In genomic region chr1:201191723-201192477, GRCh38 we compare ENCODE assay signal across 11 cellular contexts. TPM values are rescaled to one million over a fixed set of nuclear protein-coding genes. Genes with fewer than 3 reads are reported as not detected.
DNase-seq lines count a peak whose midpoint lies in the region; ATAC-seq, FAIRE-seq and TF ChIP-seq lines count a peak whose summit lies in the region.
"Had no signal": no experiment of that assay in that cellular context is flagged by ENCODE, and none has a peak within 500 bp of the region (broad histone marks: within the 10 kb centered on the region; RNA-seq: fewer than 3 reads in every experiment).

No MANE protein-coding gene starts in this region.

- no peak overlapping the region for H3K27ac ChIP-seq in kidney (ENCODE audit: low read depth in 2 of 2, low read length in 2 of 2)
- H3K27ac ChIP-seq: KMS-11 had no signal

- no peak overlapping the region for H3K4me3 Mint-ChIP-seq in activated CD4-positive, alpha-beta T cell treated with anti-CD3 and anti-CD28 coated beads, Interleukin-2, amount 10 ng/mL, durations not matched to agents 24 days and 14 days
- no peak overlapping the region for H3K4me3 Mint-ChIP-seq in activated T-cell treated with anti-CD3 and anti-CD28 coated beads, Interleukin-2, amount 50 U/mL, for 24 hours
- H3K4me3 Mint-ChIP-seq in stimulated activated effector memory CD8-positive, alpha-beta T cell treated with anti-CD3 and anti-CD28 coated beads, Interleukin-12 subunit alpha, Interleukin-12 subunit beta, amount 100 ng/mL, for 72 hours = no peak overlapping the region
- H3K4me3 Mint-ChIP-seq: neural crest cell had no signal

- peak; percentile 99 for ATAC-seq in stimulated activated effector memory CD8-positive, alpha-beta T cell treated with anti-CD3 and anti-CD28 coated beads, Interleukin-12 subunit alpha, Interleukin-12 subunit beta, amount 100 ng/mL, for 72 hours
- no peak for ATAC-seq in GM21529 (IDR thresholded peaks at IDR 0.05; ENCODE audit: unreplicated experiment)

- no peak overlapping the region for H3K9ac ChIP-seq in kidney (ENCODE audit: low read length in 2 of 2)
- H3K9ac ChIP-seq: KMS-11 had no signal

- no peaks in the 10 kb centered on the region for H3K9me3 ChIP-seq in kidney (ENCODE audit: control insufficient read depth in 1 of 2, low read length in 2 of 2)

- DNase-seq in activated CD4-positive, alpha-beta T cell treated with anti-CD3 and anti-CD28 coated beads, Interleukin-2, amount 10 ng/mL, durations not matched to agents 24 days and 14 days = no peak
- no peak for DNase-seq in activated CD4-positive, alpha-beta T cell treated with anti-CD3 and anti-CD28 coated beads for 1 hour
- DNase-seq in activated T-cell treated with anti-CD3 and anti-CD28 coated beads, Interleukin-2, amount 50 U/mL, for 24 hours = peak; percentile 42
- DNase-seq in kidney = peak; percentile 62
- DNase-seq in stimulated activated effector memory CD8-positive, alpha-beta T cell treated with anti-CD3 and anti-CD28 coated beads, Interleukin-12 subunit alpha, Interleukin-12 subunit beta, amount 100 ng/mL, for 72 hours (ENCODE audit: low spot score in 2 of 2) = peak; percentile 12 to 59
- DNase-seq in NCI-H1694 treated with DMSO at 0.1 percent for 48 hours (lab: John Stamatoyannopoulos, UW) = no peak
- DNase-seq in cortex of kidney (lab: John Stamatoyannopoulos, UW) = no peak
- DNase-seq: T-helper 9 cell had no signal

- H3K4me1 Mint-ChIP-seq in activated CD4-positive, alpha-beta T cell treated with anti-CD3 and anti-CD28 coated beads, Interleukin-2, amount 10 ng/mL, durations not matched to agents 24 days and 14 days = peaks cover 2% of the 10 kb centered on the region
- H3K4me1 Mint-ChIP-seq in activated T-cell treated with anti-CD3 and anti-CD28 coated beads, Interleukin-2, amount 50 U/mL, for 24 hours (ENCODE audit: low read depth) = peaks cover 10% of the 10 kb centered on the region
- H3K4me1 Mint-ChIP-seq in stimulated activated effector memory CD8-positive, alpha-beta T cell treated with anti-CD3 and anti-CD28 coated beads, Interleukin-12 subunit alpha, Interleukin-12 subunit beta, amount 100 ng/mL, for 72 hours = peaks cover 14% of the 10 kb centered on the region

- H3K4me3 ChIP-seq in kidney (ENCODE audit: low read length in 2 of 2) = no peak overlapping the region

- no peaks in the 10 kb centered on the region for H3K36me3 Mint-ChIP-seq in activated CD4-positive, alpha-beta T cell treated with anti-CD3 and anti-CD28 coated beads, Interleukin-2, amount 10 ng/mL, durations not matched to agents 24 days and 14 days (ENCODE audit: low read depth)
- no peaks in the 10 kb centered on the region for H3K36me3 Mint-ChIP-seq in activated T-cell treated with anti-CD3 and anti-CD28 coated beads, Interleukin-2, amount 50 U/mL, for 24 hours (ENCODE audit: low read depth)
- no peaks in the 10 kb centered on the region for H3K36me3 Mint-ChIP-seq in stimulated activated effector memory CD8-positive, alpha-beta T cell treated with anti-CD3 and anti-CD28 coated beads, Interleukin-12 subunit alpha, Interleukin-12 subunit beta, amount 100 ng/mL, for 72 hours

- H3K36me3 ChIP-seq in kidney (ENCODE audit: control insufficient read depth in 1 of 2, insufficient read depth in 2 of 2, low read length in 2 of 2) = no peaks in the 10 kb centered on the region

- no peak for FAIRE-seq in kidney (lab: Jason Lieb, UNC)

- peak overlapping the region; percentile 37 for H3K27ac Mint-ChIP-seq in activated CD4-positive, alpha-beta T cell treated with anti-CD3 and anti-CD28 coated beads, Interleukin-2, amount 10 ng/mL, durations not matched to agents 24 days and 14 days
- no peak overlapping the region for H3K27ac Mint-ChIP-seq in activated T-cell treated with anti-CD3 and anti-CD28 coated beads, Interleukin-2, amount 50 U/mL, for 24 hours
- H3K27ac Mint-ChIP-seq in stimulated activated effector memory CD8-positive, alpha-beta T cell treated with anti-CD3 and anti-CD28 coated beads, Interleukin-12 subunit alpha, Interleukin-12 subunit beta, amount 100 ng/mL, for 72 hours = peak overlapping the region; percentile 29

- TF ChIP-seq CTCF in kidney (IDR thresholded peaks at IDR 0.05; ENCODE audit: borderline replicate concordance, extremely low read depth, insufficient read depth) = no peak

- no peaks in the 10 kb centered on the region for H3K4me1 ChIP-seq in kidney (ENCODE audit: control insufficient read depth in 1 of 2, insufficient read depth in 1 of 2, low read depth in 1 of 2, low read length in 2 of 2)

- H3K27me3 Mint-ChIP-seq in activated CD4-positive, alpha-beta T cell treated with anti-CD3 and anti-CD28 coated beads, Interleukin-2, amount 10 ng/mL, durations not matched to agents 24 days and 14 days = peaks cover 13% of the 10 kb centered on the region
- peaks cover 34% of the 10 kb centered on the region for H3K27me3 Mint-ChIP-seq in activated T-cell treated with anti-CD3 and anti-CD28 coated beads, Interleukin-2, amount 50 U/mL, for 24 hours

- H3K9me3 Mint-ChIP-seq in activated CD4-positive, alpha-beta T cell treated with anti-CD3 and anti-CD28 coated beads, Interleukin-2, amount 10 ng/mL, durations not matched to agents 24 days and 14 days = no peaks in the 10 kb centered on the region
- no peaks in the 10 kb centered on the region for H3K9me3 Mint-ChIP-seq in activated T-cell treated with anti-CD3 and anti-CD28 coated beads, Interleukin-2, amount 50 U/mL, for 24 hours
- no peaks in the 10 kb centered on the region for H3K9me3 Mint-ChIP-seq in stimulated activated effector memory CD8-positive, alpha-beta T cell treated with anti-CD3 and anti-CD28 coated beads, Interleukin-12 subunit alpha, Interleukin-12 subunit beta, amount 100 ng/mL, for 72 hours
- H3K9me3 Mint-ChIP-seq: neural crest cell had no signal

- intact Hi-C loops in activated CD4-positive, alpha-beta T cell treated with anti-CD3 and anti-CD28 coated beads, Interleukin-2, amount 10 ng/mL, durations not matched to agents 24 days and 14 days (cut with micrococcal nuclease) = no loop called here
- intact Hi-C loops in kidney (cut with DNase I) = no loop called here

RNA-seq across cellular contexts. Expression of gene IGFN1, which starts 1.3 kb away (rescaled TPM):
- total RNA-seq in activated CD4-positive, alpha-beta T cell treated with anti-CD3 and anti-CD28 coated beads, Interleukin-2, amount 10 ng/mL, durations not matched to agents 24 days and 14 days = not detected in 2 replicates
- 2.8 TPM for total RNA-seq in kidney
- polyA plus RNA-seq in kidney (ENCODE audit: insufficient read depth, low read depth, low replicate concordance) = not detected
- total RNA-seq: neural crest cell had no signal

RNA-seq across cellular contexts. Expression of gene TMEM9, which starts 37.6 kb away (rescaled TPM):
- total RNA-seq in activated CD4-positive, alpha-beta T cell treated with anti-CD3 and anti-CD28 coated beads, Interleukin-2, amount 10 ng/mL, durations not matched to agents 24 days and 14 days = 11.3 and 13.5 TPM in 2 replicates
- total RNA-seq in kidney = 81.9 TPM
- polyA plus RNA-seq in kidney (ENCODE audit: insufficient read depth, low read depth, low replicate concordance) = 166 TPM

Comparison
In these comparisons a context has a peak if more than half of its experiments do, and no peak if none do; other contexts are left out.
1. DNase-seq: peak in activated T-cell treated with anti-CD3 and anti-CD28 coated beads, Interleukin-2, amount 50 U/mL, for 24 hours (single experiment), kidney (single experiment) and stimulated activated effector memory CD8-positive, alpha-beta T cell treated with anti-CD3 and anti-CD28 coated beads, Interleukin-12 subunit alpha, Interleukin-12 subunit beta, amount 100 ng/mL, for 72 hours (2 of 2); none in activated CD4-positive, alpha-beta T cell treated with anti-CD3 and anti-CD28 coated beads, Interleukin-2, amount 10 ng/mL, durations not matched to agents 24 days and 14 days (single experiment), activated CD4-positive, alpha-beta T cell treated with anti-CD3 and anti-CD28 coated beads for 1 hour (single experiment), NCI-H1694 treated with DMSO at 0.1 percent for 48 hours (single experiment) and cortex of kidney (single experiment).